ENCODE assay signal across 8 cellular contexts in genomic region chr6:149335924-149336323, GRCh38. TPM values are rescaled to one million over a fixed set of nuclear protein-coding genes. Genes with fewer than 3 reads are reported as not detected.
DNase-seq lines count a peak whose midpoint lies in the region; ATAC-seq, FAIRE-seq and TF ChIP-seq lines count a peak whose summit lies in the region.

No MANE protein-coding gene starts in this region.

- peak; percentile 10 for DNase-seq in activated gamma-delta T cell treated with anti-CD3 and anti-CD28 coated beads, Interleukin-2, amount 50 U/mL, for 16 hours (ENCODE audit: low read depth)
- DNase-seq in activated gamma-delta T cell (lab: John Stamatoyannopoulos, UW) = no peak
- DNase-seq in activated T-cell treated with anti-CD3 and anti-CD28 coated beads, Interleukin-2, amount 50 U/mL, for 48 hours = peak; percentile 65
- DNase-seq in HepG2 (ENCODE audit: low spot score) = no peak
- DNase-seq in upper lobe of right lung = no peak
- DNase-seq in sigmoid colon = no peak
- no peak for DNase-seq in iPS-NIHi7 (ENCODE audit: extremely low spot score)
- DNase-seq in immature natural killer cell = no peak

- H3K27ac ChIP-seq in HepG2 (ENCODE audit: extremely low read length, insufficient read depth, low read length) (no peak overlapping the region), upper lobe of right lung (peak overlapping the region; percentile 7), sigmoid colon (peak overlapping the region in 2 of 4 donors; percentile 41 to 50)

- peak overlapping the region in 1 of 6 donors; percentile 38 for H3K27ac Mint-ChIP-seq in immature natural killer cell

- no peak overlapping the region for H3K4me2 ChIP-seq in HepG2 (ENCODE audit: low read depth, low read length)

- H3K4me3 ChIP-seq in HepG2 (replicated peaks in 1 of 3; ENCODE audit: insufficient read depth in 1 of 3, low read depth in 2 of 3, low read length in 3 of 3) (no peak overlapping the region), upper lobe of right lung (no peak overlapping the region), sigmoid colon (no peak overlapping the region)

- H4K20me1 ChIP-seq in HepG2 (ENCODE audit: insufficient read depth, low read length) = peaks cover 26% of the 10 kb centered on the region; the same call in 1 of the 2 replicates

- TF ChIP-seq CTCF in HepG2 (CRISPR knock-in tag; IDR thresholded peaks at IDR 0.05) (no peak), upper lobe of right lung (IDR thresholded peaks at IDR 0.05) (no peak), sigmoid colon (IDR thresholded peaks at IDR 0.05) (no peak)

- peaks cover 96% of the 10 kb centered on the region for H3K79me2 ChIP-seq in HepG2 (ENCODE audit: insufficient read depth, low read length)

- H3K9ac ChIP-seq in HepG2 (ENCODE audit: insufficient read depth, low read depth, low read length) = no peak overlapping the region

- H3K4me1 ChIP-seq in HepG2 (ENCODE audit: insufficient read depth, low read length) (peaks cover 52% of the 10 kb centered on the region), upper lobe of right lung (peaks cover 64% of the 10 kb centered on the region), sigmoid colon (peaks cover 0 to 95% (median 84%) of the 10 kb centered on the region in 4 donors)

- H3K36me3 ChIP-seq in HepG2 (replicated peaks in 1 of 2; ENCODE audit: control insufficient read depth in 1 of 2, insufficient read depth in 2 of 2, low read length in 2 of 2) = no peaks in the 10 kb centered on the region
- no peaks in the 10 kb centered on the region for H3K36me3 ChIP-seq in upper lobe of right lung
- H3K36me3 ChIP-seq in sigmoid colon = no peaks in the 10 kb centered on the region

- no peak for TF ChIP-seq POLR2A in HepG2 (IDR thresholded peaks at IDR 0.05; ENCODE audit: insufficient read depth in 1 of 2, low read depth in 2 of 2, low read length in 2 of 2)
- TF ChIP-seq POLR2A in sigmoid colon (IDR thresholded peaks at IDR 0.05) = no peak

- in situ Hi-C loops in HepG2 (cut with HindIII; ENCODE audit: extremely low pct_ligation_motif_present, low pct_unique_long_range_greater_than_20kb) = no loop called here

- FAIRE-seq in HepG2 (lab: Jason Lieb, UNC) = no peak

- H3K36me3 Mint-ChIP-seq in immature natural killer cell = no peaks in the 10 kb centered on the region

- intact Hi-C loops in HepG2 (cut with micrococcal nuclease; ENCODE audit: unreplicated experiment) (no loop called here), upper lobe of right lung (cut with DNase I) (no loop called here), sigmoid colon (cut with DNase I) (no loop called here)

- H2AFZ ChIP-seq in HepG2 (ENCODE audit: low read length) = no peak overlapping the region

- WGBS in HepG2 (ENCODE audit: low lambda C conversion rate) = 97% methylated on average over 2 of the region's 2 CpGs
- WGBS in sigmoid colon, 2 donors = 25 to 42% methylated on average over 2 of the region's 2 CpGs

- ATAC-seq in HepG2 = no peak
- ATAC-seq in upper lobe of right lung = peak; percentile 65

- H3K4me1 Mint-ChIP-seq in immature natural killer cell = peaks cover 75 to 92% of the 10 kb centered on the region in 2 donors

- TF ChIP-seq RAD21 in HepG2 (CRISPR knock-in tag; IDR thresholded peaks at IDR 0.05) = no peak

- H3K9me3 Mint-ChIP-seq in immature natural killer cell = no peaks in the 10 kb centered on the region

- CTCF ChIA-PET in HepG2 (lab: Yijun Ruan, JAX; ENCODE audit: low intra/inter-chr PET ratio, low total read pairs) = no interaction called here

- TF ChIP-seq EP300 in HepG2 (IDR thresholded peaks at IDR 0.05; ENCODE audit: low read depth in 2 of 2, low read length in 2 of 2) (no peak), HepG2 (CRISPR knock-in tag; IDR thresholded peaks at IDR 0.05; ENCODE audit: borderline replicate concordance) (no peak), sigmoid colon (IDR thresholded peaks at IDR 0.05) (no peak)

- H3K27me3 Mint-ChIP-seq in immature natural killer cell (ENCODE audit: low read depth in 3 of 3) = peaks cover 0 to 4% (median 0%) of the 10 kb centered on the region in 3 donors

- H3K27me3 ChIP-seq in HepG2 (ENCODE audit: control insufficient read depth in 1 of 2, insufficient read depth in 2 of 2, low read length in 2 of 2) (no peaks in the 10 kb centered on the region), upper lobe of right lung (no peaks in the 10 kb centered on the region), sigmoid colon (no peaks in the 10 kb centered on the region)

- peak overlapping the region in 1 of 5 donors; percentile 35 for H3K4me3 Mint-ChIP-seq in immature natural killer cell

- BruUV-seq in HepG2 (replicated peaks; lab: Mats Ljungman, UMichigan) = no TSS peak

- H3K9me3 ChIP-seq in HepG2 (ENCODE audit: low read length) = no peaks in the 10 kb centered on the region
- no peaks in the 10 kb centered on the region for H3K9me3 ChIP-seq in upper lobe of right lung
- H3K9me3 ChIP-seq in sigmoid colon = no peaks in the 10 kb centered on the region

- POLR2A ChIA-PET in HepG2 (lab: Yijun Ruan, JAX) = no interaction called here

TF ChIP-seq in HepG2, 621 proteins besides CTCF, POLR2A, EP300 and RAD21:
- TF ChIP-seq ZNF605 (CRISPR knock-in tag; IDR thresholded peaks at IDR 0.05) (no peak), POGK (CRISPR knock-in tag; conservative IDR thresholded peaks at IDR 0.05) (0 out of 2 replicates have a peak, but pooled peaks have one; percentile 17)

RNA-seq across cellular contexts. Expression of gene TAB2, which starts 18.4 kb away (rescaled TPM):
- 23.7 and 44.3 TPM in 2 replicates for total RNA-seq in HepG2 (2016; rRNA removed; fragmentation: Illumina TruSeq; extraction: Trizol)
- total RNA-seq in HepG2 (2016; cell fraction: cytosol; rRNA removed; fragmentation: Illumina TruSeq; extraction: Trizol; ENCODE audit: low read depth) = 8.4 and 8.9 TPM in 2 replicates
- total RNA-seq in HepG2 (2016; cell fraction: insoluble cytoplasmic fraction; rRNA removed; fragmentation: Illumina TruSeq; extraction: Trizol) = 24.3 and 40.7 TPM in 2 replicates
- 35.4 and 36.0 TPM in 2 replicates for total RNA-seq in HepG2 (2016; cell fraction: membrane; rRNA removed; fragmentation: Illumina TruSeq; extraction: Trizol)
- 30.5 and 36.6 TPM in 2 replicates for total RNA-seq in HepG2 (2016; cell fraction: nucleus; rRNA removed; fragmentation: Illumina TruSeq; extraction: Trizol)
- polyA plus RNA-seq in HepG2 (2011; rRNA removed) = 38.1 and 50.2 TPM in 2 replicates
- polyA plus RNA-seq in HepG2 (2011; cell fraction: cytosol; rRNA removed) = 21.0 and 33.3 TPM in 2 replicates
- polyA plus RNA-seq in HepG2 (2011; cell fraction: nucleus; rRNA removed) = 13.6 and 13.8 TPM in 2 replicates
- polyA plus RNA-seq in HepG2 (2012) = 39.0 and 39.2 TPM in 2 replicates
- polyA plus RNA-seq in HepG2 (2016; cell fraction: cytosol; fragmentation: Illumina TruSeq; extraction: Trizol; ENCODE audit: low read depth) = 4.5 and 4.8 TPM in 2 replicates
- 64.7 and 68.7 TPM in 2 replicates for polyA plus RNA-seq in HepG2 (2016; cell fraction: insoluble cytoplasmic fraction; fragmentation: Illumina TruSeq; extraction: Trizol; ENCODE audit: low read depth)
- 28.9 and 30.3 TPM in 2 replicates for polyA plus RNA-seq in HepG2 (2016; cell fraction: membrane; fragmentation: Illumina TruSeq; extraction: Trizol; ENCODE audit: low read depth)
- 40.3 and 41.8 TPM in 2 replicates for polyA plus RNA-seq in HepG2 (2016; cell fraction: nucleus; fragmentation: Illumina TruSeq; extraction: Trizol; ENCODE audit: insufficient read depth, low read depth)
- polyA minus RNA-seq in HepG2 (2011; rRNA and poly(A)+ RNA removed; ENCODE audit: low replicate concordance) = 29.3 and 44.7 TPM in 2 replicates
- 31.6 and 41.0 TPM in 2 replicates for polyA minus RNA-seq in HepG2 (2011; cell fraction: cytosol; rRNA and poly(A)+ RNA removed)
- 56.5 and 70.6 TPM in 2 replicates for polyA minus RNA-seq in HepG2 (2011; cell fraction: nucleus; rRNA and poly(A)+ RNA removed)
- 65.8 TPM for total RNA-seq in upper lobe of right lung
- total RNA-seq in sigmoid colon = 100 to 1,000 TPM; 100 to 149 (median 110) TPM
- 10 to 100 TPM; 33.4 to 44.6 (median 44.4) TPM for polyA plus RNA-seq in sigmoid colon
- polyA plus RNA-seq in immature natural killer cell = 1 to 10 TPM; 1.1 to 8.5 (median 3.8) TPM

Comparison
In these comparisons a context has a peak if more than half of its experiments do, and no peak if none do; other contexts are left out.
1. DNase-seq: peak in activated gamma-delta T cell treated with anti-CD3 and anti-CD28 coated beads, Interleukin-2, amount 50 U/mL, for 16 hours (single experiment) and activated T-cell treated with anti-CD3 and anti-CD28 coated beads, Interleukin-2, amount 50 U/mL, for 48 hours (2 of 2); none in activated gamma-delta T cell (single experiment), HepG2 (single experiment), upper lobe of right lung (single experiment), sigmoid colon (single experiment), iPS-NIHi7 (single experiment) and immature natural killer cell (0 of 3).